Comparison of ENCODE assay signal across 8 cellular contexts in the genomic region with DNA sequence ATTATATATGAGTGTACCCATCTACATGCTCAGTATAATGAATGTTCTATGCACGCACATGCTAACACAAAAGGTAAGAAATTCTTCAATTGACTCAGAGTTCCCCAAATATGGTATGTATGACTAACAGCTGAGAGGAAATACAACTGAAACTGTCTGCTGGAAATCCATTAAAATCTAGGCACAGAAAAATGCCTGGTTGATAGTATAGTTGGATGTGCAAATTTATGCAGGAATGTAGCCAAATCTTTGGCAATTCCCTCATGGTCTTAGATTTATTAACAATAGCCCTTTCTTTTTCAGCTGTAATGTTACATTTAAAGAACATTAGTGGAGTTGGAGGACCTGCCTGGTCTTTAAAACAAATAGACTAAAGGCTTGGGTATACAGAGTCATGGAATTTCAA. TPM values are rescaled to one million over a fixed set of nuclear protein-coding genes. Genes with fewer than 3 reads are reported as not detected.
DNase-seq lines count a peak whose midpoint lies in the region; ATAC-seq lines count a peak whose summit lies in the region.

No MANE protein-coding gene starts in this region.

- H3K9me3 Mint-ChIP-seq in activated naive CD8-positive, alpha-beta T cell treated with anti-CD3 and anti-CD28 coated beads for 36 hours, result no peaks in the 10 kb centered on the region
- H3K9me3 Mint-ChIP-seq in stimulated activated memory B cell treated with anti-CD40 and anti-IgM and Interleukin-4, amounts not matched to agents 10 μg/mL and 1 μg/mL and 100 μg/mL, for 72 hours, result no peaks in the 10 kb centered on the region

- peaks cover 49% of the 10 kb centered on the region for H3K36me3 Mint-ChIP-seq in activated naive CD8-positive, alpha-beta T cell treated with anti-CD3 and anti-CD28 coated beads for 36 hours
- peaks cover 13% of the 10 kb centered on the region for H3K36me3 Mint-ChIP-seq in stimulated activated memory B cell treated with anti-CD40 and anti-IgM and Interleukin-4, amounts not matched to agents 10 μg/mL and 1 μg/mL and 100 μg/mL, for 72 hours

- H3K4me3 Mint-ChIP-seq in activated naive CD8-positive, alpha-beta T cell treated with anti-CD3 and anti-CD28 coated beads for 36 hours, result peak overlapping the region; percentile 34
- no peak overlapping the region for H3K4me3 Mint-ChIP-seq in stimulated activated memory B cell treated with anti-CD40 and anti-IgM and Interleukin-4, amounts not matched to agents 10 μg/mL and 1 μg/mL and 100 μg/mL, for 72 hours

- ATAC-seq in GM19397 (IDR thresholded peaks at IDR 0.05; ENCODE audit: unreplicated experiment) (peak; percentile 56), HG03354 (IDR thresholded peaks at IDR 0.05; ENCODE audit: poor library complexity, severe bottlenecking, unreplicated experiment) (peak; percentile 84)
- peak; percentile 90 for ATAC-seq in stimulated activated memory B cell treated with anti-CD40 and anti-IgM and Interleukin-4, amounts not matched to agents 10 μg/mL and 1 μg/mL and 100 μg/mL, for 72 hours

- H3K27me3 Mint-ChIP-seq in activated naive CD8-positive, alpha-beta T cell treated with anti-CD3 and anti-CD28 coated beads for 36 hours, result no peaks in the 10 kb centered on the region
- no peaks in the 10 kb centered on the region for H3K27me3 Mint-ChIP-seq in stimulated activated memory B cell treated with anti-CD40 and anti-IgM and Interleukin-4, amounts not matched to agents 10 μg/mL and 1 μg/mL and 100 μg/mL, for 72 hours

- DNase-seq in EH (ENCODE audit: low read depth) (peak; percentile 82), COR-L47 (lab: John Stamatoyannopoulos, UW) (no peak), HT-29 (ENCODE audit: low spot score) (no peak)
- no peak for DNase-seq in activated naive CD8-positive, alpha-beta T cell treated with anti-CD3 and anti-CD28 coated beads for 36 hours
- no peak for DNase-seq in stimulated activated CD4-positive, alpha-beta T cell treated with anti-CD3 and anti-CD28 coated beads, Interleukin-4, amount 100 ng/mL, for 24 hours

- peak overlapping the region; percentile 68 for H3K27ac Mint-ChIP-seq in activated naive CD8-positive, alpha-beta T cell treated with anti-CD3 and anti-CD28 coated beads for 36 hours
- H3K27ac Mint-ChIP-seq in stimulated activated memory B cell treated with anti-CD40 and anti-IgM and Interleukin-4, amounts not matched to agents 10 μg/mL and 1 μg/mL and 100 μg/mL, for 72 hours, result no peak overlapping the region

- peaks cover 48% of the 10 kb centered on the region for H3K4me1 Mint-ChIP-seq in activated naive CD8-positive, alpha-beta T cell treated with anti-CD3 and anti-CD28 coated beads for 36 hours
- peaks cover 21% of the 10 kb centered on the region for H3K4me1 Mint-ChIP-seq in stimulated activated memory B cell treated with anti-CD40 and anti-IgM and Interleukin-4, amounts not matched to agents 10 μg/mL and 1 μg/mL and 100 μg/mL, for 72 hours

RNA-seq across cellular contexts. Expression of a gene that starts 5.5 kb away (rescaled TPM):
- 10 to 100 TPM; 42.8 to 46.7 TPM for total RNA-seq in activated naive CD8-positive, alpha-beta T cell treated with anti-CD3 and anti-CD28 coated beads for 36 hours
- 41.1 and 49.5 TPM in 2 replicates for total RNA-seq in HT-29 (2014; rRNA removed; shearing (Covaris generic))
